Comparison of ENCODE assay signal across 9 cellular contexts in genomic region chr14:99579077-99579836, GRCh38. TPM values are rescaled to one million over a fixed set of nuclear protein-coding genes. Genes with fewer than 3 reads are reported as not detected.
A peak's percentile ranks its signal among the peaks of the same experiment; 100 is the strongest.
DNase-seq lines count a peak whose midpoint lies in the region; ATAC-seq and TF ChIP-seq lines count a peak whose summit lies in the region.
"Had no signal": no experiment of that assay in that cellular context is flagged by ENCODE, and none has a peak within 500 bp of the region (broad histone marks: within the 10 kb centered on the region; RNA-seq: fewer than 3 reads in every experiment).

No MANE protein-coding gene starts in this region.

- H3K4me1 ChIP-seq in Peyer's patch (peaks cover 0 to 71% (median 19%) of the 10 kb centered on the region in 4 donors), heart left ventricle (peaks cover 2 to 79% (median 52%) of the 10 kb centered on the region in 12 donors), trophoblast cell (ENCODE audit: control insufficient read depth in 1 of 2, insufficient read depth in 2 of 2, low read length in 2 of 2) (peaks cover 51 to 60% of the 10 kb centered on the region in 2 experiments)
- no peaks in the 10 kb centered on the region for H3K4me1 ChIP-seq in CD8-positive, alpha-beta memory T cell (ENCODE audit: insufficient read depth, low read length)

- peak overlapping the region; percentile 90 for H2BK120ac ChIP-seq in trophoblast cell (ENCODE audit: insufficient read depth, low read length, poor library complexity)

- H4K12ac ChIP-seq in trophoblast cell (ENCODE audit: low read depth, low read length) = peak overlapping the region; percentile 22

- no peaks in the 10 kb centered on the region for H3K27me3 Mint-ChIP-seq in natural killer cell (ENCODE audit: low read depth in 2 of 2)
- peaks cover 0 to 3% of the 10 kb centered on the region in 2 donors for H3K27me3 Mint-ChIP-seq in CD8-positive, alpha-beta memory T cell

- H3K4me1 Mint-ChIP-seq in natural killer cell = no peaks in the 10 kb centered on the region
- peaks cover 0 to 19% (median 4%) of the 10 kb centered on the region in 3 donors for H3K4me1 Mint-ChIP-seq in CD8-positive, alpha-beta memory T cell

- peak overlapping the region; percentile 71 for H2BK12ac ChIP-seq in trophoblast cell (ENCODE audit: low read length)

- peak overlapping the region; percentile 0 for H3K9ac ChIP-seq in trophoblast cell (ENCODE audit: low read length)

- H3K79me1 ChIP-seq in trophoblast cell (ENCODE audit: low read length) = peaks cover 47% of the 10 kb centered on the region

- TF ChIP-seq CTCF in C4-2B (conservative IDR thresholded peaks at IDR 0.05) (no peak), Peyer's patch (IDR thresholded peaks at IDR 0.05) (no peak), heart left ventricle (IDR thresholded peaks at IDR 0.05) (no peak), natural killer cell (IDR thresholded peaks at IDR 0.05) (no peak)

- CTCF ChIA-PET in CD8-positive, alpha-beta memory T cell (lab: Charles Lee) = no interaction called here

- intact Hi-C loops in heart left ventricle (cut with DNase I) = no loop called here
- intact Hi-C loops in natural killer cell (cut with micrococcal nuclease) = no loop called here

- TF ChIP-seq POLR2A in Peyer's patch (IDR thresholded peaks at IDR 0.05) (peak; percentile 10 to 60), heart left ventricle (IDR thresholded peaks at IDR 0.05) (no peak)

- 64 to 80% (median 66%) methylated on average over 6 to 11 of the region's 11 CpGs for WGBS in heart left ventricle, 4 donors
- no CpG with 5 or more reads among the region's 11 CpGs for WGBS in trophoblast cell (ENCODE audit: extremely low coverage, insufficient coverage, insufficient read length)

- H3K18ac ChIP-seq in trophoblast cell (ENCODE audit: low read length) = peak overlapping the region; percentile 79

- H3K36me3 ChIP-seq in Peyer's patch (no peaks in the 10 kb centered on the region), heart left ventricle (no peaks in the 10 kb centered on the region), trophoblast cell (ENCODE audit: control insufficient read depth in 1 of 2, insufficient read depth in 2 of 2, low read length in 2 of 2) (no peaks in the 10 kb centered on the region)
- no peaks in the 10 kb centered on the region for H3K36me3 ChIP-seq in CD8-positive, alpha-beta memory T cell (ENCODE audit: insufficient read depth, low read length)

- ATAC-seq in heart left ventricle (peak in 1 of 4 donors; percentile 3), natural killer cell (no peak)

- H2AK5ac ChIP-seq in trophoblast cell (ENCODE audit: low read length) = peak overlapping the region; percentile 61

- POLR2A ChIA-PET in CD8-positive, alpha-beta memory T cell (lab: Charles Lee) = no interaction called here

- H4K8ac ChIP-seq in trophoblast cell (ENCODE audit: low read depth, low read length) = peak overlapping the region; percentile 68

- H3K23ac ChIP-seq in trophoblast cell (ENCODE audit: low read length) = no peak overlapping the region

- H3K4ac ChIP-seq in trophoblast cell (ENCODE audit: low read depth, low read length) = peak overlapping the region; percentile 77

- no peak overlapping the region for H3K27ac Mint-ChIP-seq in natural killer cell
- no peak overlapping the region for H3K27ac Mint-ChIP-seq in CD8-positive, alpha-beta memory T cell

- peaks cover 22% of the 10 kb centered on the region for H3K79me2 ChIP-seq in trophoblast cell (ENCODE audit: control insufficient read depth, insufficient read depth, low read length, poor library complexity)

- no peaks in the 10 kb centered on the region for H3K9me3 Mint-ChIP-seq in natural killer cell
- no peaks in the 10 kb centered on the region for H3K9me3 Mint-ChIP-seq in CD8-positive, alpha-beta memory T cell

- peak overlapping the region; percentile 53 for H3K4me2 ChIP-seq in trophoblast cell (ENCODE audit: low read length)

- H3K27ac ChIP-seq in C4-2B = peak overlapping the region; percentile 95
- peak overlapping the region in 3 of 4 donors; percentile 69 to 97 (median 83) for H3K27ac ChIP-seq in Peyer's patch
- peak overlapping the region; percentile 52 to 88 (median 78) for H3K27ac ChIP-seq in heart left ventricle
- peak overlapping the region; percentile 96 for H3K27ac ChIP-seq in trophoblast cell (ENCODE audit: low read depth, low read length)
- no peak overlapping the region for H3K27ac ChIP-seq in CD8-positive, alpha-beta memory T cell (ENCODE audit: low read depth, low read length)

- H3K4me3 Mint-ChIP-seq in natural killer cell = no peak overlapping the region
- no peak overlapping the region for H3K4me3 Mint-ChIP-seq in CD8-positive, alpha-beta memory T cell

- H2BK5ac ChIP-seq in trophoblast cell (ENCODE audit: low read depth, low read length, poor library complexity) = peak overlapping the region; percentile 92

- DNase-seq in Peyer's patch (peak in 2 of 3 donors; percentile 79 to 85), heart left ventricle (no peak), trophoblast cell (peak; percentile 88 to 93), natural killer cell (no peak), NCI-H2227 (lab: John Stamatoyannopoulos, UW; ENCODE audit: unreplicated experiment) (no peak)
- no peak for DNase-seq in activated CD4-positive, alpha-beta T cell treated with anti-CD3 and anti-CD28 coated beads, Interleukin-2, amount 50 U/mL, for 4 hours
- DNase-seq in CD8-positive, alpha-beta memory T cell = no peak
- DNase-seq: NCI-H1417 treated with DMSO at 0.1 percent for 48 hours had no signal

- H3K27me3 ChIP-seq in Peyer's patch = no peaks in the 10 kb centered on the region
- no peaks in the 10 kb centered on the region for H3K27me3 ChIP-seq in heart left ventricle
- no peaks in the 10 kb centered on the region for H3K27me3 ChIP-seq in trophoblast cell (ENCODE audit: insufficient read depth, low read length)
- H3K27me3 ChIP-seq in CD8-positive, alpha-beta memory T cell (ENCODE audit: insufficient read depth, low read length, poor library complexity, severe bottlenecking) = no peaks in the 10 kb centered on the region

- H3K14ac ChIP-seq in trophoblast cell (ENCODE audit: low read length) = peak overlapping the region; percentile 89

- H3K4me3 ChIP-seq in Peyer's patch (peak overlapping the region in 2 of 4 donors; percentile 34 to 50), heart left ventricle (peak overlapping the region in 2 of 12 donors; percentile 3 to 6), trophoblast cell (ENCODE audit: low read depth, low read length) (no peak overlapping the region)
- no peak overlapping the region for H3K4me3 ChIP-seq in CD8-positive, alpha-beta memory T cell (ENCODE audit: low read length)

- no peaks in the 10 kb centered on the region for H3K36me3 Mint-ChIP-seq in natural killer cell
- H3K36me3 Mint-ChIP-seq in CD8-positive, alpha-beta memory T cell = peaks cover 0 to 1% (median 0%) of the 10 kb centered on the region in 3 donors

- H3K9me3 ChIP-seq in Peyer's patch (no peaks in the 10 kb centered on the region), heart left ventricle (no peaks in the 10 kb centered on the region), trophoblast cell (ENCODE audit: insufficient read depth, low read depth, low read length) (peaks cover 2% of the 10 kb centered on the region)
- no peaks in the 10 kb centered on the region for H3K9me3 ChIP-seq in CD8-positive, alpha-beta memory T cell (ENCODE audit: low read length)

- peak overlapping the region; percentile 96 for H4K91ac ChIP-seq in trophoblast cell (ENCODE audit: low read depth, low read length)

- peak overlapping the region; percentile 42 for H2AFZ ChIP-seq in trophoblast cell (ENCODE audit: insufficient read depth, low read length, poor library complexity)

RNA-seq across cellular contexts. Expression of gene CCDC85C, which starts 24.8 kb away (rescaled TPM):
- total RNA-seq in Peyer's patch = 10 to 100 TPM; 19.8 to 98.1 (median 78.8) TPM
- total RNA-seq in heart left ventricle = 10 to 100 TPM; 22.5 to 45.4 (median 29.2) TPM
- polyA plus RNA-seq in heart left ventricle = 10 to 100 TPM; 29.7 to 43.5 TPM
- 17.0 and 18.1 TPM in 2 replicates for polyA plus RNA-seq in trophoblast cell (2013)
- 1 to 10 TPM in 2 of 3 donors, under 1 TPM in 1; 0.73 to 4.3 (median 2.8) TPM for total RNA-seq in natural killer cell
- 1 to 10 TPM; 4.2 to 5.3 TPM for total RNA-seq in CD8-positive, alpha-beta memory T cell
- 1.2 TPM for polyA plus RNA-seq in CD8-positive, alpha-beta memory T cell

Comparison
In these comparisons a context has a peak if more than half of its experiments do, and no peak if none do; other contexts are left out.
1. DNase-seq: peak in Peyer's patch (2 of 3) and trophoblast cell (2 of 2); none in heart left ventricle (0 of 5), activated CD4-positive, alpha-beta T cell treated with anti-CD3 and anti-CD28 coated beads, Interleukin-2, amount 50 U/mL, for 4 hours (0 of 2), natural killer cell (single experiment), CD8-positive, alpha-beta memory T cell (0 of 5) and NCI-H2227 (single experiment).
2. POLR2A ChIP-seq: peak in Peyer's patch (2 of 2); none in heart left ventricle (0 of 2).